Comparison of ENCODE assay signal across 1 cellular context in genomic region chr10:83932245-83932644, GRCh38.
TF ChIP-seq lines count a peak whose summit lies in the region.

No MANE protein-coding gene starts in this region.

TF ChIP-seq in GM23338, 12 proteins besides CTCF, POLR2A, EP300 and RAD21 (continued from another document):
- TF ChIP-seq REST (IDR thresholded peaks at IDR 0.05; ENCODE audit: unreplicated experiment) (no peak), NANOG (IDR thresholded peaks at IDR 0.05; ENCODE audit: borderline replicate concordance) (no peak), STAT1 (IDR thresholded peaks at IDR 0.05; ENCODE audit: unreplicated experiment) (no peak)
